1 cellular context compared by ENCODE assay signal in genomic region chr4:109967798-109968520, GRCh38.
TF ChIP-seq lines count a peak whose summit lies in the region.

No MANE protein-coding gene starts in this region.

TF ChIP-seq in GM12878, 131 proteins besides CTCF, POLR2A, EP300 and RAD21 (continued from another document):
- TF ChIP-seq, protein P1, sequence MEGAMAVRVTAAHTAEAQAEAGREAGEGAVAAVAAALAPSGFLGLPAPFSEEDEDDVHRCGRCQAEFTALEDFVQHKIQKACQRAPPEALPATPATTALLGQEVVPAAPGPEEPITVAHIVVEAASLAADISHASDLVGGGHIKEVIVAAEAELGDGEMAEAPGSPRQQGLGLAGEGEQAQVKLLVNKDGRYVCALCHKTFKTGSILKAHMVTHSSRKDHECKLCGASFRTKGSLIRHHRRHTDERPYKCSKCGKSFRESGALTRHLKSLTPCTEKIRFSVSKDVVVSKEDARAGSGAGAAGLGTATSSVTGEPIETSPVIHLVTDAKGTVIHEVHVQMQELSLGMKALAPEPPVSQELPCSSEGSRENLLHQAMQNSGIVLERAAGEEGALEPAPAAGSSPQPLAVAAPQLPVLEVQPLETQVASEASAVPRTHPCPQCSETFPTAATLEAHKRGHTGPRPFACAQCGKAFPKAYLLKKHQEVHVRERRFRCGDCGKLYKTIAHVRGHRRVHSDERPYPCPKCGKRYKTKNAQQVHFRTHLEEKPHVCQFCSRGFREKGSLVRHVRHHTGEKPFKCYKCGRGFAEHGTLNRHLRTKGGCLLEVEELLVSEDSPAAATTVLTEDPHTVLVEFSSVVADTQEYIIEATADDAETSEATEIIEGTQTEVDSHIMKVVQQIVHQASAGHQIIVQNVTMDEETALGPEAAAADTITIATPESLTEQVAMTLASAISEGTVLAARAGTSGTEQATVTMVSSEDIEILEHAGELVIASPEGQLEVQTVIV (IDR thresholded peaks at IDR 0.05; ENCODE audit: borderline replicate concordance, partially characterized antibody) = no peak
- TF ChIP-seq ATF2 (IDR thresholded peaks at IDR 0.05; ENCODE audit: low read length) = no peak
- TF ChIP-seq, protein P2, sequence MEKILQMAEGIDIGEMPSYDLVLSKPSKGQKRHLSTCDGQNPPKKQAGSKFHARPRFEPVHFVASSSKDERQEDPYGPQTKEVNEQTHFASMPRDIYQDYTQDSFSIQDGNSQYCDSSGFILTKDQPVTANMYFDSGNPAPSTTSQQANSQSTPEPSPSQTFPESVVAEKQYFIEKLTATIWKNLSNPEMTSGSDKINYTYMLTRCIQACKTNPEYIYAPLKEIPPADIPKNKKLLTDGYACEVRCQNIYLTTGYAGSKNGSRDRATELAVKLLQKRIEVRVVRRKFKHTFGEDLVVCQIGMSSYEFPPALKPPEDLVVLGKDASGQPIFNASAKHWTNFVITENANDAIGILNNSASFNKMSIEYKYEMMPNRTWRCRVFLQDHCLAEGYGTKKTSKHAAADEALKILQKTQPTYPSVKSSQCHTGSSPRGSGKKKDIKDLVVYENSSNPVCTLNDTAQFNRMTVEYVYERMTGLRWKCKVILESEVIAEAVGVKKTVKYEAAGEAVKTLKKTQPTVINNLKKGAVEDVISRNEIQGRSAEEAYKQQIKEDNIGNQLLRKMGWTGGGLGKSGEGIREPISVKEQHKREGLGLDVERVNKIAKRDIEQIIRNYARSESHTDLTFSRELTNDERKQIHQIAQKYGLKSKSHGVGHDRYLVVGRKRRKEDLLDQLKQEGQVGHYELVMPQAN (conservative IDR thresholded peaks at IDR 0.05) = no peak
- no peak for TF ChIP-seq SP1 (IDR thresholded peaks at IDR 0.05; ENCODE audit: low read depth, low read length)
- no peak for TF ChIP-seq CEBPZ (IDR thresholded peaks at IDR 0.05; ENCODE audit: low read depth, low read length)
